22 cellular contexts compared by ENCODE assay signal in genomic region chr16:55433030-55433429, GRCh38.
"Had no signal": no experiment of that assay in that cellular context is flagged by ENCODE, and none has a peak within 500 bp of the region (broad histone marks: within the 10 kb centered on the region; RNA-seq: fewer than 3 reads in every experiment).

No MANE protein-coding gene starts in this region.

- H3K36me3 ChIP-seq: SJSA1 had no signal

- H3K4me3 ChIP-seq: SJSA1, SK-N-MC had no signal

- DNase-seq: IMR-90, Karpas-422, KG1, MV-4-11, NCI-H1048, NCI-H1105, NCI-H1417, NCI-H146, NCI-H1694 treated with DMSO at 0.1 percent for 48 hours, NCI-H1930, NCI-H2081, NCI-H2107, NCI-H2227 treated with DMSO at 0.1 percent for 48 hours, NCI-H524, NCI-H526 treated with DMSO at 0.1 percent for 48 hours, NCI-H748 treated with DMSO at 0.1 percent for 48 hours, Right ventricle myocardium superior, RPMI8226, SIG-M5 had no signal

- H3K9me3 ChIP-seq: SJSA1 had no signal

- H3K4me1 ChIP-seq: SJSA1 had no signal

- H3K27ac ChIP-seq: HL-60, SJSA1, SK-N-MC had no signal
